In genomic region chr15:64740361-64741170, GRCh38 we compare ENCODE assay signal across 10 cellular contexts. TPM values are rescaled to one million over a fixed set of nuclear protein-coding genes. Genes with fewer than 3 reads are reported as not detected.
DNase-seq lines count a peak whose midpoint lies in the region; ATAC-seq and TF ChIP-seq lines count a peak whose summit lies in the region.
"Had no signal": no experiment of that assay in that cellular context is flagged by ENCODE, and none has a peak within 500 bp of the region (broad histone marks: within the 10 kb centered on the region; RNA-seq: fewer than 3 reads in every experiment).

No MANE protein-coding gene starts in this region.

- no peaks in the 10 kb centered on the region for H3K36me3 ChIP-seq in HCT116 (ENCODE audit: control insufficient read depth in 1 of 2, insufficient read depth in 2 of 2, low read length in 2 of 2)
- no peaks in the 10 kb centered on the region for H3K36me3 ChIP-seq in adipocyte (ENCODE audit: control insufficient read depth, insufficient read depth, low read length, severe bottlenecking)
- H3K36me3 ChIP-seq in ascending aorta, result no peaks in the 10 kb centered on the region

- H3K9me2 ChIP-seq in HCT116 (ENCODE audit: insufficient read depth), result no peaks in the 10 kb centered on the region

- H3K27me3 ChIP-seq in HCT116 (ENCODE audit: insufficient read depth, low read length) (no peaks in the 10 kb centered on the region), adipocyte (replicated peaks; ENCODE audit: control insufficient read depth, insufficient read depth, low read length) (peaks cover 20% of the 10 kb centered on the region), ascending aorta (no peaks in the 10 kb centered on the region)

- TF ChIP-seq RAD21 in HCT116 (IDR thresholded peaks at IDR 0.05; ENCODE audit: low read depth), result peak; percentile 27

- intact Hi-C loops in HCT116 (cut with micrococcal nuclease) (no loop called here), left colon (cut with DNase I, micrococcal nuclease) (no loop called here), ascending aorta (cut with DNase I) (no loop called here)

- POLR2A ChIA-PET in HCT116 (lab: Charles Lee), result no interaction called here

- H3K79me2 ChIP-seq in HCT116 (ENCODE audit: insufficient read depth, low read length), result no peaks in the 10 kb centered on the region

- CTCF ChIA-PET in HCT116 (lab: Charles Lee), result interaction anchor here (0.8 to 1.0 kb wide), 3 partner anchors 61 to 93 kb away, joined by 4 to 6 read pairs (median 5); no protein-coding TSS in a partner anchor

- no TSS peak for BruUV-seq in HCT116 (replicated peaks; lab: Mats Ljungman, UMichigan)

- RAD21 ChIA-PET in HCT116 (lab: Charles Lee; ENCODE audit: low non-redundant PET in 1 of 2, low total read pairs in 2 of 2, uncharacterized antibody in 2 of 2, unreplicated experiment in 2 of 2), result interaction anchor here in 1 of 2 experiments (0.6 kb wide), 1 partner anchor 57 kb away, joined by 5 read pairs; no protein-coding TSS in a partner anchor

- ATAC-seq in HCT116 (no peak), left colon (peak; percentile 54), GM18870 (IDR thresholded peaks at IDR 0.05; ENCODE audit: unreplicated experiment) (no peak), HG03354 (IDR thresholded peaks at IDR 0.05; ENCODE audit: poor library complexity, severe bottlenecking, unreplicated experiment) (no peak)
- ATAC-seq: CD8-positive, alpha-beta T cell had no signal

- no peak overlapping the region for H3K4me3 ChIP-seq in HCT116 (replicated peaks in 1 of 2; ENCODE audit: low read depth in 1 of 2, low read length in 2 of 2)
- H3K4me3 ChIP-seq in adipocyte (ENCODE audit: low read length), result no peak overlapping the region
- no peak overlapping the region for H3K4me3 ChIP-seq in ascending aorta

- H3K4me2 ChIP-seq in HCT116 (ENCODE audit: low read length), result no peak overlapping the region

- H3K9ac ChIP-seq in HCT116 (ENCODE audit: low read length), result no peak overlapping the region
- H3K9ac ChIP-seq in adipocyte (ENCODE audit: low read length), result no peak overlapping the region

- no peak overlapping the region for H2AFZ ChIP-seq in HCT116 (ENCODE audit: low read depth, low read length, poor library complexity, severe bottlenecking)

- H3K27ac ChIP-seq in HCT116 (ENCODE audit: low read depth, low read length) (no peak overlapping the region), ascending aorta (no peak overlapping the region)

- DNase-seq in 8988T, result peak; percentile 30
- no peak for DNase-seq in HCT116 (ENCODE audit: low read depth, low spot score)
- DNase-seq in adipocyte (ENCODE audit: low read depth), result peak; percentile 34
- peak; percentile 52 to 87 for DNase-seq in left colon
- DNase-seq in activated T-cell treated with anti-CD3 and anti-CD28 coated beads, Interleukin-2, amount 50 U/mL, for 1 hour, result no peak
- DNase-seq in ascending aorta (ENCODE audit: low spot score in 2 of 2), result no peak
- DNase-seq: CD8-positive, alpha-beta T cell had no signal

- TF ChIP-seq POLR2A in HCT116 (IDR thresholded peaks at IDR 0.05; ENCODE audit: borderline replicate concordance, extremely low read depth, insufficient read depth, insufficient read length), result no peak

- H3K9me3 ChIP-seq in HCT116 (ENCODE audit: control insufficient read depth in 1 of 2, insufficient read depth in 1 of 2, low read depth in 1 of 2, low read length in 2 of 2) (no peaks in the 10 kb centered on the region), adipocyte (ENCODE audit: control insufficient read depth, low read length) (no peaks in the 10 kb centered on the region), ascending aorta (no peaks in the 10 kb centered on the region)

- 0 out of 6 replicates have a peak, but pooled peaks of 2 of the 3 experiments have one; percentile 2 to 9 for TF ChIP-seq CTCF in HCT116 (IDR thresholded peaks at IDR 0.05 in 2 of 3, conservative IDR thresholded peaks at IDR 0.05 in 1 of 3; ENCODE audit: borderline replicate concordance in 1 of 3, insufficient read depth in 1 of 3, low read depth in 2 of 3, low read length in 2 of 3)
- TF ChIP-seq CTCF in ascending aorta (IDR thresholded peaks at IDR 0.05), result no peak

- H3K4me1 ChIP-seq in HCT116 (ENCODE audit: control insufficient read depth in 1 of 2, insufficient read depth in 2 of 2, low read length in 2 of 2) (no peaks in the 10 kb centered on the region), adipocyte (ENCODE audit: control insufficient read depth, insufficient read depth, low read length) (peaks cover 3% of the 10 kb centered on the region), ascending aorta (no peaks in the 10 kb centered on the region)

- no peaks in the 10 kb centered on the region for H4K20me1 ChIP-seq in HCT116 (ENCODE audit: insufficient read depth)

TF ChIP-seq in HCT116, 20 proteins besides CTCF, POLR2A, EP300 and RAD21:
- TF ChIP-seq ZFX (IDR thresholded peaks at IDR 0.05) (no peak), JUND (IDR thresholded peaks at IDR 0.05) (no peak), SRF (IDR thresholded peaks at IDR 0.05; ENCODE audit: low read depth) (no peak), CBX3 (IDR thresholded peaks at IDR 0.05; ENCODE audit: low read depth) (no peak)
TF ChIP-seq in HCT116: peak in this region for 0.

RNA-seq across cellular contexts. Expression of gene RBPMS2, which starts 34.8 kb away (rescaled TPM):
- total RNA-seq in HCT116 (2021; ENCODE audit: unreplicated experiment), result 11.6 TPM
- 7.8 and 9.5 TPM in 2 replicates for polyA plus RNA-seq in HCT116 (2012)
- total RNA-seq in left colon, result 10 to 100 TPM in 1 of 2 donors, 1 to 10 TPM in 1; 1.0 to 15.4 TPM
- not detected for total RNA-seq in ascending aorta
- total RNA-seq: CD8-positive, alpha-beta T cell; T-helper 1 cell treated with Interleukin-12 subunit alpha and Interleukin-12 subunit beta and Interleukin-4 antibody, amounts not matched to agents 30 ng/mL and 1 ng/mL, for 36 hours had no signal

Comparison
In these comparisons a context has a peak if more than half of its experiments do, and no peak if none do; other contexts are left out.
1. DNase-seq: peak in 8988T (single experiment), adipocyte (single experiment) and left colon (2 of 2); none in HCT116 (single experiment), activated T-cell treated with anti-CD3 and anti-CD28 coated beads, Interleukin-2, amount 50 U/mL, for 1 hour (single experiment) and ascending aorta (0 of 2).
2. CTCF ChIP-seq: peak in HCT116 (2 of 3); none in ascending aorta (0 of 3).